ENCODE assay signal across 13 cellular contexts in the genomic region with DNA sequence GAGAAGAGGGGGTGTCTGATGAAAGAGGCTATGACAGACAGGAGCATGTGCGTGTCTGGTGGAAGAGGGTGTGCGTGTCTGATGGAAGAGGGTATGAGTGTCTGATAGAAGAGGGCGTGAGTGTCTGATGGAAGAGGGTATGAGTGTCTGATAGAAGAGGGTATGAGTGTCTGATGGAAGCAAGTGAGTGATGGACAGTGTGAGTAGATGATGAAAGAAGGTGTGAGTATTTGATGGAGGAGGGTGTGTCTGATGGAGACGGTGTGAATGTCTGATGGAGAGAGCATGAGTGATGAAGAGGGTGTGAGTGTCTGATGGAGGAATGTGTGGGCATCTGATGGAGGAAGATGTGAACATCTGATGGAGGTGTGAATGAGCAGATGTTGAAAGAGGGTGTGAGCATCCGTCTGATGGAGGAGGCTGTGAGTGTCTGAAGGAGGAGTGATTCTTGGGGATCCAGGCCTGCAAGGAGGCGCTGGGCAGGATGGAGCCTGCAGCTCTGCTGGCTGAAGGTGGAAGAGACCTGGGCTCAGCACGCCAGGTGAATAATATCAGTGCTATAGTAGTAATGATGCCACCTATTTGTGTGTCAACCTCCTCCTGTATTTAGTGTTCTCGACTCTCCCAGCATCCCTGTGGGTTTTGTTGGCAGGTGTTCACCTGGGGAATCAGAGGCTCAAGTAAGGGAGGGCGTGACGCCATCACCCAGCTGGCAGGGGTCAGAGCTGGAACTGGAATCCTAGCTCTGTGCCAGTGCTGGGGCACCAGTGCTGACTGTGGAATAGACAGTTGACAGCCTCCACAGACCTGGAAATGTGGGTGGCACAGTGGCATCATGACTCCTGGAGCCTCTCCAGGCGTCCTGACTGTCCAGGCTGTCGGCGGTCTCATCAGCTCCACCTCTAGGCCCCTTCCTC.
A peak's percentile ranks its signal among the peaks of the same experiment; 100 is the strongest.
DNase-seq lines count a peak whose midpoint lies in the region; ATAC-seq, FAIRE-seq and TF ChIP-seq lines count a peak whose summit lies in the region.
"Had no signal": no experiment of that assay in that cellular context is flagged by ENCODE, and none has a peak within 500 bp of the region (broad histone marks: within the 10 kb centered on the region; RNA-seq: fewer than 3 reads in every experiment).

No MANE protein-coding gene starts in this region.

- H3K27ac Mint-ChIP-seq in stimulated activated naive B cell treated with anti-CD40 and anti-IgM and Interleukin-4, amounts not matched to agents 10 μg/mL and 1 μg/mL and 100 μg/mL, for 72 hours: no peak overlapping the region
- H3K27ac Mint-ChIP-seq in chondrocyte (ENCODE audit: unreplicated experiment): no peak overlapping the region
- H3K27ac Mint-ChIP-seq: natural killer cell had no signal

- POLR2A ChIA-PET in A549 (lab: Yijun Ruan, JAX): no interaction called here

- H3K27ac ChIP-seq in A549: no peak overlapping the region; a peak in 1 of 6 replicates
- H3K27ac ChIP-seq: body of pancreas had no signal

- in situ Hi-C loops in G401 (cut with HindIII; ENCODE audit: low sequenced_read_pairs): no loop called here

- no peaks in the 10 kb centered on the region for H3K9me3 ChIP-seq in A549
- H3K9me3 ChIP-seq: body of pancreas had no signal

- no peak for TF ChIP-seq RAD21 in A549 (conservative IDR thresholded peaks at IDR 0.05 in 1 of 2, IDR thresholded peaks at IDR 0.05 in 1 of 2)

- ATAC-seq in A549 (no peak), left ventricle myocardium superior (peak; percentile 60), GM19324 (IDR thresholded peaks at IDR 0.05; ENCODE audit: low FRiP score, unreplicated experiment) (no peak)
- no peak for ATAC-seq in stimulated activated naive B cell treated with anti-CD40 and anti-IgM and Interleukin-4, amounts not matched to agents 10 μg/mL and 1 μg/mL and 100 μg/mL, for 72 hours (replicated peaks)
- ATAC-seq: body of pancreas, natural killer cell had no signal

- H3K4me3 ChIP-seq in A549: no peak overlapping the region
- H3K4me3 ChIP-seq: body of pancreas had no signal

- no peak for FAIRE-seq in A549 (lab: Jason Lieb, UNC)
- FAIRE-seq: H54 had no signal

- H3K9me3 Mint-ChIP-seq in stimulated activated naive B cell treated with anti-CD40 and anti-IgM and Interleukin-4, amounts not matched to agents 10 μg/mL and 1 μg/mL and 100 μg/mL, for 72 hours: peaks cover 0 to 2% of the 10 kb centered on the region in 2 donors
- H3K9me3 Mint-ChIP-seq in chondrocyte (ENCODE audit: low read depth): no peaks in the 10 kb centered on the region
- H3K9me3 Mint-ChIP-seq: natural killer cell had no signal

- DNase-seq in A549 (ENCODE audit: low read depth in 1 of 2, low spot score in 1 of 2) (no peak), G401 (ENCODE audit: low spot score) (peak; percentile 69), NCI-H69 (lab: John Stamatoyannopoulos, UW) (peak; percentile 25), left ventricle myocardium superior (peak; percentile 68), Kasumi-1 (lab: John Stamatoyannopoulos, UW) (no peak), chondrocyte (ENCODE audit: low spot score) (no peak)
- no peak for DNase-seq in stimulated activated naive B cell treated with anti-CD40 and anti-IgM and Interleukin-4, amounts not matched to agents 10 μg/mL and 1 μg/mL and 100 μg/mL, for 72 hours
- DNase-seq: activated gamma-delta T cell treated with Interleukin-2 at 50 U/mL for 16 hours; body of pancreas; natural killer cell; stimulated activated naive CD4-positive, alpha-beta T cell had no signal

- peaks cover 25 to 35% of the 10 kb centered on the region in 2 donors for H3K27me3 Mint-ChIP-seq in stimulated activated naive B cell treated with anti-CD40 and anti-IgM and Interleukin-4, amounts not matched to agents 10 μg/mL and 1 μg/mL and 100 μg/mL, for 72 hours
- H3K27me3 Mint-ChIP-seq in chondrocyte (ENCODE audit: low read depth): peaks cover 42% of the 10 kb centered on the region

- no peak overlapping the region for H3K4me2 ChIP-seq in A549

- CTCF ChIA-PET in A549 (lab: Yijun Ruan, JAX): interaction anchor here (1.2 to 1.7 kb wide), 3 partner anchors 17 to 48 kb away, joined by 3 to 4 read pairs (median 3); no protein-coding TSS in a partner anchor

- no peaks in the 10 kb centered on the region for H3K4me1 ChIP-seq in A549

- H3K4me1 Mint-ChIP-seq in stimulated activated naive B cell treated with anti-CD40 and anti-IgM and Interleukin-4, amounts not matched to agents 10 μg/mL and 1 μg/mL and 100 μg/mL, for 72 hours: no peaks in the 10 kb centered on the region
- H3K4me1 Mint-ChIP-seq in chondrocyte (ENCODE audit: low read depth): peaks cover 12% of the 10 kb centered on the region
- H3K4me1 Mint-ChIP-seq: natural killer cell had no signal

- 32% methylated on average over 10 of the region's 13 CpGs for WGBS in A549 (ENCODE audit: missing lambda C conversion rate)

- TF ChIP-seq POLR2A in A549 (IDR thresholded peaks at IDR 0.05; ENCODE audit: low read length): no peak

- intact Hi-C loops in left ventricle myocardium superior (cut with micrococcal nuclease): no loop called here

- H3K4me3 Mint-ChIP-seq in stimulated activated naive B cell treated with anti-CD40 and anti-IgM and Interleukin-4, amounts not matched to agents 10 μg/mL and 1 μg/mL and 100 μg/mL, for 72 hours: no peak overlapping the region
- no peak overlapping the region for H3K4me3 Mint-ChIP-seq in chondrocyte (ENCODE audit: unreplicated experiment)
- H3K4me3 Mint-ChIP-seq: natural killer cell had no signal

- TF ChIP-seq EP300 in A549 (IDR thresholded peaks at IDR 0.05): no peak

- TF ChIP-seq CTCF in A549 (IDR thresholded peaks at IDR 0.05) (no peak), chondrocyte (IDR thresholded peaks at IDR 0.05) (no peak)

- H3K36me3 Mint-ChIP-seq in stimulated activated naive B cell treated with anti-CD40 and anti-IgM and Interleukin-4, amounts not matched to agents 10 μg/mL and 1 μg/mL and 100 μg/mL, for 72 hours: no peaks in the 10 kb centered on the region
- peaks cover 4% of the 10 kb centered on the region for H3K36me3 Mint-ChIP-seq in chondrocyte (ENCODE audit: low read depth)
- H3K36me3 Mint-ChIP-seq: natural killer cell had no signal

TF ChIP-seq in A549, 52 proteins besides CTCF, POLR2A, EP300 and RAD21:
- TF ChIP-seq, protein P1, sequence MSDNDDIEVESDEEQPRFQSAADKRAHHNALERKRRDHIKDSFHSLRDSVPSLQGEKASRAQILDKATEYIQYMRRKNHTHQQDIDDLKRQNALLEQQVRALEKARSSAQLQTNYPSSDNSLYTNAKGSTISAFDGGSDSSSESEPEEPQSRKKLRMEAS (IDR thresholded peaks at IDR 0.05): no peak
- TF ChIP-seq HOXB13 (CRISPR knock-in tag; IDR thresholded peaks at IDR 0.05; ENCODE audit: low read depth): no peak
- TF ChIP-seq HEYL (CRISPR knock-in tag; IDR thresholded peaks at IDR 0.05): no peak
- no peak for TF ChIP-seq SMC3 (IDR thresholded peaks at IDR 0.05)
- TF ChIP-seq FOSB (CRISPR knock-in tag; IDR thresholded peaks at IDR 0.05): no peak
- TF ChIP-seq ZNF302 (CRISPR knock-in tag; IDR thresholded peaks at IDR 0.05): no peak
- TF ChIP-seq, protein P2, sequence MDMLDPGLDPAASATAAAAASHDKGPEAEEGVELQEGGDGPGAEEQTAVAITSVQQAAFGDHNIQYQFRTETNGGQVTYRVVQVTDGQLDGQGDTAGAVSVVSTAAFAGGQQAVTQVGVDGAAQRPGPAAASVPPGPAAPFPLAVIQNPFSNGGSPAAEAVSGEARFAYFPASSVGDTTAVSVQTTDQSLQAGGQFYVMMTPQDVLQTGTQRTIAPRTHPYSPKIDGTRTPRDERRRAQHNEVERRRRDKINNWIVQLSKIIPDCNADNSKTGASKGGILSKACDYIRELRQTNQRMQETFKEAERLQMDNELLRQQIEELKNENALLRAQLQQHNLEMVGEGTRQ (IDR thresholded peaks at IDR 0.05): no peak
- TF ChIP-seq ZFP36 (IDR thresholded peaks at IDR 0.05; ENCODE audit: borderline replicate concordance, partially characterized antibody): peak; percentile 7
- no peak for TF ChIP-seq JUNB (IDR thresholded peaks at IDR 0.05)
TF ChIP-seq in A549: peak in this region for 1.

Comparison
In these comparisons a context has a peak if more than half of its experiments do, and no peak if none do; other contexts are left out.
1. DNase-seq: peak in G401 (single experiment), NCI-H69 (single experiment) and left ventricle myocardium superior (single experiment); none in A549 (0 of 2), stimulated activated naive B cell treated with anti-CD40 and anti-IgM and Interleukin-4, amounts not matched to agents 10 μg/mL and 1 μg/mL and 100 μg/mL, for 72 hours (single experiment), Kasumi-1 (0 of 2) and chondrocyte (single experiment).